In the genomic region with DNA sequence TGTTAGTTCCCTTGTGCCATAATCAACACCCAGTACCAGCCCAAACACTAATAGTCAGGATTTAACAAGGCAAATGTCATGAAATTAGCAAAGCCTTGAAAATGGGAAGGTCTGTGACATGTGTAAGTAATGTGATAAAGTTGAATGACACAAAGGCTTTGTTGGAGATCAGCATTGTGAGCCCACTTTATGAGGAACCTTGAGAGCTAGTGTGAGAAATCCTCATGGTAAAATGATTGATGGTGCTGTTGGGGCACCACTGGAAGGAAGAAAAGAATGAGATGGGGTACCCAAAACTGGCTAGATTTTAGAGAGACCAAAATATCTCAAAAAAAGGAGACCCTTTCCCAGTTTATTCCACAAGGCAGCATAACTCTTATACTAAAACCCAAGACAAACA, we compare ENCODE assay signal across 9 cellular contexts. TPM values are rescaled to one million over a fixed set of nuclear protein-coding genes. Genes with fewer than 3 reads are reported as not detected.
DNase-seq lines count a peak whose midpoint lies in the region; ATAC-seq, FAIRE-seq and TF ChIP-seq lines count a peak whose summit lies in the region.
"Had no signal": no experiment of that assay in that cellular context is flagged by ENCODE, and none has a peak within 500 bp of the region (broad histone marks: within the 10 kb centered on the region; RNA-seq: fewer than 3 reads in every experiment).

No MANE protein-coding gene starts in this region.

- peak overlapping the region; percentile 84 for H3K4me2 ChIP-seq in HepG2 (ENCODE audit: low read depth, low read length)

- no peak for ATAC-seq in left cardiac atrium
- ATAC-seq in activated B cell treated with CpG ODN at 0.5 μM for 24 hours (ENCODE audit: low read depth) = no peak
- ATAC-seq in HepG2 = no peak

- TF ChIP-seq POLR2A in HepG2 (IDR thresholded peaks at IDR 0.05; ENCODE audit: insufficient read depth in 1 of 2, low read depth in 2 of 2, low read length in 2 of 2) = no peak

- no peak overlapping the region for H3K4me3 ChIP-seq in cardiac muscle cell
- H3K4me3 ChIP-seq in HepG2 (replicated peaks in 1 of 3; ENCODE audit: insufficient read depth in 1 of 3, low read depth in 2 of 3, low read length in 3 of 3) = peak overlapping the region; percentile 66 to 73 (median 71); a peak in 4 of 6 replicates

- peak overlapping the region; percentile 45 for H2AFZ ChIP-seq in HepG2 (ENCODE audit: low read length)

- H3K4me1 Mint-ChIP-seq in activated B cell treated with CpG ODN at 0.5 μM for 24 hours (peaks cover 44% of the 10 kb centered on the region), type B pancreatic cell (ENCODE audit: unreplicated experiment) (peaks cover 26% of the 10 kb centered on the region)

- H4K20me1 ChIP-seq in HepG2 (ENCODE audit: insufficient read depth, low read length) = no peaks in the 10 kb centered on the region

- TF ChIP-seq RAD21 in HepG2 (CRISPR knock-in tag; IDR thresholded peaks at IDR 0.05) = no peak

- BruUV-seq in HepG2 (replicated peaks; lab: Mats Ljungman, UMichigan) = no TSS peak

- H3K27me3 ChIP-seq in cardiac muscle cell (no peaks in the 10 kb centered on the region), HepG2 (ENCODE audit: control insufficient read depth in 1 of 2, insufficient read depth in 2 of 2, low read length in 2 of 2) (no peaks in the 10 kb centered on the region; a peak in 2 of 5 replicates)

- DNase-seq in cardiac muscle cell (ENCODE audit: low read depth in 1 of 2, low spot score in 1 of 2) (no peak), left cardiac atrium (no peak), activated B cell treated with CpG ODN at 0.5 μM for 24 hours (no peak), HepG2 (ENCODE audit: low spot score) (no peak), type B pancreatic cell (ENCODE audit: extremely low spot score, unreplicated experiment) (no peak), NCI-H128 (lab: John Stamatoyannopoulos, UW; ENCODE audit: unreplicated experiment) (no peak), HTR-8/SVneo (ENCODE audit: insufficient read length, low spot score) (no peak)
- DNase-seq in activated CD8-positive, alpha-beta memory T cell treated with anti-CD3 and anti-CD28 coated beads, Interleukin-2, amount 50 U/mL, for 4 hours = no peak

- POLR2A ChIA-PET in activated B cell treated with CpG ODN at 0.5 μM for 24 hours (lab: Charles Lee) = interaction anchor here (1.2 to 4.4 kb wide), 5 partner anchors 19 to 640 kb away, joined by 6 to 63 read pairs (median 6); a partner anchor contains a TSS
- POLR2A ChIA-PET in HepG2 (lab: Yijun Ruan, JAX) = interaction anchor here (0.8 to 2.1 kb wide), 2 partner anchors 20 to 21 kb away, joined by 5 to 6 read pairs; a partner anchor contains a TSS

- intact Hi-C loops in left cardiac atrium (cut with DNase I) = loop anchor here (1.0 to 10.0 kb wide), 3 partner anchors 20 to 112 kb away; a partner anchor contains a TSS
- intact Hi-C loops in activated B cell treated with CpG ODN at 0.5 μM for 24 hours (cut with micrococcal nuclease) = loop anchor here (1.0 to 5.0 kb wide), 9 partner anchors 20 to 585 kb away; a partner anchor contains a TSS
- intact Hi-C loops in HepG2 (cut with micrococcal nuclease; ENCODE audit: unreplicated experiment) = loop anchor here (1.0 to 5.0 kb wide), 2 partner anchors 20 to 127 kb away; no protein-coding TSS in a partner anchor

- no peak for FAIRE-seq in HepG2 (lab: Jason Lieb, UNC)
- no peak for FAIRE-seq in HTR-8/SVneo (lab: Jason Lieb, UNC)
- FAIRE-seq: G401.6 had no signal

- H3K36me3 Mint-ChIP-seq in activated B cell treated with CpG ODN at 0.5 μM for 24 hours (ENCODE audit: low read depth) = peaks cover 5% of the 10 kb centered on the region
- no peaks in the 10 kb centered on the region for H3K36me3 Mint-ChIP-seq in type B pancreatic cell

- in situ Hi-C loops in HepG2 (cut with HindIII; ENCODE audit: extremely low pct_ligation_motif_present, low pct_unique_long_range_greater_than_20kb) = loop anchor here (5.0 kb wide), 1 partner anchor 127 kb away; no protein-coding TSS in a partner anchor

- no peaks in the 10 kb centered on the region for H3K4me1 ChIP-seq in cardiac muscle cell (ENCODE audit: low read depth)
- H3K4me1 ChIP-seq in HepG2 (ENCODE audit: insufficient read depth, low read length) = peaks cover 7% of the 10 kb centered on the region

- no peaks in the 10 kb centered on the region for H3K36me3 ChIP-seq in cardiac muscle cell
- H3K36me3 ChIP-seq in HepG2 (replicated peaks in 1 of 2; ENCODE audit: control insufficient read depth in 1 of 2, insufficient read depth in 2 of 2, low read length in 2 of 2) = no peaks in the 10 kb centered on the region

- TF ChIP-seq EP300 in HepG2 (IDR thresholded peaks at IDR 0.05; ENCODE audit: low read depth in 2 of 2, low read length in 2 of 2) (no peak), HepG2 (CRISPR knock-in tag; IDR thresholded peaks at IDR 0.05; ENCODE audit: borderline replicate concordance) (no peak)

- peak overlapping the region; percentile 94 for H3K4me3 Mint-ChIP-seq in activated B cell treated with CpG ODN at 0.5 μM for 24 hours
- H3K4me3 Mint-ChIP-seq in type B pancreatic cell = peak overlapping the region; percentile 95

- peak overlapping the region; percentile 92 for H3K27ac Mint-ChIP-seq in activated B cell treated with CpG ODN at 0.5 μM for 24 hours
- H3K27ac Mint-ChIP-seq in type B pancreatic cell = peak overlapping the region; percentile 93

- no peaks in the 10 kb centered on the region for H3K9me3 Mint-ChIP-seq in activated B cell treated with CpG ODN at 0.5 μM for 24 hours
- H3K9me3 Mint-ChIP-seq in type B pancreatic cell = no peaks in the 10 kb centered on the region

- TF ChIP-seq CTCF in cardiac muscle cell (IDR thresholded peaks at IDR 0.05; ENCODE audit: low read depth, low read length) (no peak), activated B cell treated with CpG ODN at 0.5 μM for 24 hours (IDR thresholded peaks at IDR 0.05) (no peak), HepG2 (CRISPR knock-in tag; IDR thresholded peaks at IDR 0.05) (no peak), type B pancreatic cell (conservative IDR thresholded peaks at IDR 0.05) (no peak)

- H3K9me3 ChIP-seq in cardiac muscle cell (ENCODE audit: low read depth) (no peaks in the 10 kb centered on the region), HepG2 (ENCODE audit: low read length) (no peaks in the 10 kb centered on the region)

- H3K9ac ChIP-seq in HepG2 (ENCODE audit: insufficient read depth, low read depth, low read length) = peak overlapping the region; percentile 76

- peaks cover 29% of the 10 kb centered on the region for H3K79me2 ChIP-seq in HepG2 (ENCODE audit: insufficient read depth, low read length)

- no peaks in the 10 kb centered on the region for H3K27me3 Mint-ChIP-seq in activated B cell treated with CpG ODN at 0.5 μM for 24 hours
- H3K27me3 Mint-ChIP-seq in type B pancreatic cell = no peaks in the 10 kb centered on the region

- H3K27ac ChIP-seq in cardiac muscle cell (peak overlapping the region; percentile 74), HepG2 (ENCODE audit: extremely low read length, insufficient read depth, low read length) (peak overlapping the region; percentile 93)

- CTCF ChIA-PET in activated B cell treated with CpG ODN at 0.5 μM for 24 hours (lab: Charles Lee) (no interaction called here), HepG2 (lab: Yijun Ruan, JAX; ENCODE audit: low intra/inter-chr PET ratio, low total read pairs) (no interaction called here)

RNA-seq across cellular contexts. Expression of a gene that starts 3.3 kb away (rescaled TPM):
- total RNA-seq in cardiac muscle cell (8.7 and 9.2 TPM in 2 replicates), left cardiac atrium (1 to 10 TPM; 6.0 to 6.8 TPM), activated B cell treated with CpG ODN at 0.5 μM for 24 hours (10.4 and 12.1 TPM in 2 replicates), HepG2 (2016; rRNA removed; fragmentation: Illumina TruSeq; extraction: Trizol) (25.2 and 37.9 TPM in 2 replicates), type B pancreatic cell (ENCODE audit: low replicate concordance) (15.7 and 17.5 TPM in 2 replicates)
- polyA plus RNA-seq in cardiac muscle cell (4.5 and 4.8 TPM in 2 replicates), HepG2 (2011; rRNA removed) (22.8 and 32.9 TPM in 2 replicates)
- total RNA-seq in HepG2 (2016; cell fraction: cytosol; rRNA removed; fragmentation: Illumina TruSeq; extraction: Trizol; ENCODE audit: low read depth) = 8.4 and 9.1 TPM in 2 replicates
- 25.9 and 35.0 TPM in 2 replicates for total RNA-seq in HepG2 (2016; cell fraction: insoluble cytoplasmic fraction; rRNA removed; fragmentation: Illumina TruSeq; extraction: Trizol)
- 22.0 and 27.4 TPM in 2 replicates for total RNA-seq in HepG2 (2016; cell fraction: membrane; rRNA removed; fragmentation: Illumina TruSeq; extraction: Trizol)
- total RNA-seq in HepG2 (2016; cell fraction: nucleus; rRNA removed; fragmentation: Illumina TruSeq; extraction: Trizol) = 17.6 and 19.1 TPM in 2 replicates
- polyA plus RNA-seq in HepG2 (2011; cell fraction: cytosol; rRNA removed) = 19.1 and 19.4 TPM in 2 replicates
- 8.3 and 11.2 TPM in 2 replicates for polyA plus RNA-seq in HepG2 (2011; cell fraction: nucleus; rRNA removed)
- polyA plus RNA-seq in HepG2 (2012) = 11.1 and 21.5 TPM in 2 replicates
- 1.1 and 1.4 TPM in 2 replicates for polyA plus RNA-seq in HepG2 (2016; cell fraction: cytosol; fragmentation: Illumina TruSeq; extraction: Trizol; ENCODE audit: low read depth)
- 22.9 and 24.1 TPM in 2 replicates for polyA plus RNA-seq in HepG2 (2016; cell fraction: insoluble cytoplasmic fraction; fragmentation: Illumina TruSeq; extraction: Trizol; ENCODE audit: low read depth)
- polyA plus RNA-seq in HepG2 (2016; cell fraction: membrane; fragmentation: Illumina TruSeq; extraction: Trizol; ENCODE audit: low read depth) = 6.1 and 7.3 TPM in 2 replicates
- 12.3 and 15.5 TPM in 2 replicates for polyA plus RNA-seq in HepG2 (2016; cell fraction: nucleus; fragmentation: Illumina TruSeq; extraction: Trizol; ENCODE audit: insufficient read depth, low read depth)
- polyA minus RNA-seq in HepG2 (2011; rRNA and poly(A)+ RNA removed; ENCODE audit: low replicate concordance) = 41.1 and 60.7 TPM in 2 replicates
- 36.7 and 41.0 TPM in 2 replicates for polyA minus RNA-seq in HepG2 (2011; cell fraction: cytosol; rRNA and poly(A)+ RNA removed)
- polyA minus RNA-seq in HepG2 (2011; cell fraction: nucleus; rRNA and poly(A)+ RNA removed) = 54.2 and 57.2 TPM in 2 replicates

RNA-seq across cellular contexts. Expression of a gene that starts 21.1 kb away (rescaled TPM):
- total RNA-seq in cardiac muscle cell = 39.9 and 45.7 TPM in 2 replicates
- 78.7 and 101 TPM in 2 replicates for polyA plus RNA-seq in cardiac muscle cell
- total RNA-seq in left cardiac atrium = 10 to 100 TPM; 43.4 to 46.9 TPM
- 32.7 and 36.7 TPM in 2 replicates for total RNA-seq in activated B cell treated with CpG ODN at 0.5 μM for 24 hours
- 52.5 and 90.4 TPM in 2 replicates for total RNA-seq in HepG2 (2016; rRNA removed; fragmentation: Illumina TruSeq; extraction: Trizol)
- total RNA-seq in HepG2 (2016; cell fraction: cytosol; rRNA removed; fragmentation: Illumina TruSeq; extraction: Trizol; ENCODE audit: low read depth) = 17.0 and 18.1 TPM in 2 replicates
- total RNA-seq in HepG2 (2016; cell fraction: insoluble cytoplasmic fraction; rRNA removed; fragmentation: Illumina TruSeq; extraction: Trizol) = 53.2 and 103 TPM in 2 replicates
- total RNA-seq in HepG2 (2016; cell fraction: membrane; rRNA removed; fragmentation: Illumina TruSeq; extraction: Trizol) = 24.5 and 29.1 TPM in 2 replicates
- total RNA-seq in HepG2 (2016; cell fraction: nucleus; rRNA removed; fragmentation: Illumina TruSeq; extraction: Trizol) = 26.7 and 28.0 TPM in 2 replicates
- polyA plus RNA-seq in HepG2 (2011; rRNA removed) = 22.3 and 28.8 TPM in 2 replicates
- polyA plus RNA-seq in HepG2 (2011; cell fraction: cytosol; rRNA removed) = 16.5 and 20.2 TPM in 2 replicates
- polyA plus RNA-seq in HepG2 (2011; cell fraction: nucleus; rRNA removed) = 9.4 and 9.9 TPM in 2 replicates
- polyA plus RNA-seq in HepG2 (2012) = 32.2 and 38.7 TPM in 2 replicates
- polyA plus RNA-seq in HepG2 (2016; cell fraction: cytosol; fragmentation: Illumina TruSeq; extraction: Trizol; ENCODE audit: low read depth) = 13.9 and 15.1 TPM in 2 replicates
- polyA plus RNA-seq in HepG2 (2016; cell fraction: insoluble cytoplasmic fraction; fragmentation: Illumina TruSeq; extraction: Trizol; ENCODE audit: low read depth) = 67.6 and 70.2 TPM in 2 replicates
- 16.2 and 20.1 TPM in 2 replicates for polyA plus RNA-seq in HepG2 (2016; cell fraction: membrane; fragmentation: Illumina TruSeq; extraction: Trizol; ENCODE audit: low read depth)
- polyA plus RNA-seq in HepG2 (2016; cell fraction: nucleus; fragmentation: Illumina TruSeq; extraction: Trizol; ENCODE audit: insufficient read depth, low read depth) = 23.3 and 23.6 TPM in 2 replicates
- polyA minus RNA-seq in HepG2 (2011; rRNA and poly(A)+ RNA removed; ENCODE audit: low replicate concordance) = 7.8 and 11.4 TPM in 2 replicates
- 12.4 and 14.8 TPM in 2 replicates for polyA minus RNA-seq in HepG2 (2011; cell fraction: cytosol; rRNA and poly(A)+ RNA removed)
- polyA minus RNA-seq in HepG2 (2011; cell fraction: nucleus; rRNA and poly(A)+ RNA removed) = 18.3 and 19.8 TPM in 2 replicates
- total RNA-seq in type B pancreatic cell (ENCODE audit: low replicate concordance) = 26.0 and 34.4 TPM in 2 replicates
